In the genomic region with DNA sequence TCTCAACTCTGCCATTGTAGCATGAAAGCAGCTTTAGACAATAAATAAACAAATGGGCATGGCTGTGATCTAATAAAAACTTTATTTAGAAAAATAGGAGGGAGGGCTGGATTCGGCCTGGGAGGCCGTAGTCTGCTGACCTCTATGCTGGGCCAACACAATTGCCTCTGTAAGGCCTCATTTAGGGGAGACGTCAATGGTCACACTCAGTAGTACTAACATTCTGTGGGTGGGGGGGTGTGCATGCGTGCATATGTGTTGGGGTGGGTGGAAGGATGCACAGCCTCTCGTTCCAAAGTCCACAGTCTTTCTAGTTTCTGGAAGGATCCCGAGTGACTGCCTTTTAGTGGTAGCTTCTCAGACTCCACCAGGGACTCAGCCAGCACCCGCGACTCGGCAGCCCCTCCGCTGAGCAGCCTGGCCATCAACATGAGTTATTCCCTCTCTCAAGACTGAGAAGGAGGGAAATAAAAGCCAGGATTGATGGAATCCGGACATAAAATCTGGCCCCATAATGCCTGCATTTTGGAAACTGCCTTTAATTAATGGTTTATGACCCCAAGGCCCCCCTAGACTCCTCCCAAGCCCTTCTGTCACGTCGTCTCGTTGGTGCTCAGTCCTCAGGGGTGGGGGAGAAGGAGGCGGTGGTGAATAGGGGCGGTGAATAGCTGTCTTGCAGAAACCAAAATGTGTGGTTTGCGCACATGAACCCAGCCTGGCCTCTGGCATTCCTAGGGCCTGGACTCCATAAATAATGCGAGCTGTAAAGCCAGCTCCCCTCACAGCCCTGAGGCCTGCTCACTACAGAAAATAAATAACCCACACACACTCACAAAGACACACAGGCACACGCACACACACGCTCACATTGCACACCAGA, we compare ENCODE assay signal across 14 cellular contexts.
A peak's percentile ranks its signal among the peaks of the same experiment; 100 is the strongest.
DNase-seq lines count a peak whose midpoint lies in the region; ATAC-seq and TF ChIP-seq lines count a peak whose summit lies in the region.
"Had no signal": no experiment of that assay in that cellular context is flagged by ENCODE, and none has a peak within 500 bp of the region (broad histone marks: within the 10 kb centered on the region; RNA-seq: fewer than 3 reads in every experiment).

No MANE protein-coding gene starts in this region.

- no peak overlapping the region for H2BK12ac ChIP-seq in neuronal stem cell (ENCODE audit: low read length)

- no peaks in the 10 kb centered on the region for H3K9me3 ChIP-seq in left ventricle myocardium inferior (replicated peaks)
- H3K9me3 ChIP-seq in neuronal stem cell (replicated peaks in 1 of 2; ENCODE audit: control insufficient read depth in 2 of 2, insufficient read depth in 1 of 2, low read depth in 1 of 2, low read length in 2 of 2): no peaks in the 10 kb centered on the region
- H3K9me3 ChIP-seq in vagina: no peaks in the 10 kb centered on the region
- H3K9me3 ChIP-seq in gastrocnemius medialis: no peaks in the 10 kb centered on the region
- H3K9me3 ChIP-seq: MG63, right lobe of liver had no signal

- TF ChIP-seq CTCF in left ventricle myocardium inferior (IDR thresholded peaks at IDR 0.05; ENCODE audit: borderline replicate concordance): no peak
- no peak for TF ChIP-seq CTCF in fibroblast of villous mesenchyme (IDR thresholded peaks at IDR 0.05; ENCODE audit: insufficient read depth, low read depth, low read length)
- no peak for TF ChIP-seq CTCF in vagina (IDR thresholded peaks at IDR 0.05)
- no peak for TF ChIP-seq CTCF in gastrocnemius medialis (IDR thresholded peaks at IDR 0.05 in 4 of 5, conservative IDR thresholded peaks at IDR 0.05 in 1 of 5)

- no peak overlapping the region for H3K18ac ChIP-seq in neuronal stem cell (ENCODE audit: low read length)

- H3K36me3 ChIP-seq in left ventricle myocardium inferior: no peaks in the 10 kb centered on the region
- H3K36me3 ChIP-seq in neuronal stem cell (replicated peaks in 1 of 2; ENCODE audit: control insufficient read depth in 2 of 2, insufficient read depth in 2 of 2, low read length in 2 of 2): no peaks in the 10 kb centered on the region
- no peaks in the 10 kb centered on the region for H3K36me3 ChIP-seq in vagina
- no peaks in the 10 kb centered on the region for H3K36me3 ChIP-seq in gastrocnemius medialis
- H3K36me3 ChIP-seq: MG63, right lobe of liver had no signal

- H3K27me3 ChIP-seq in left ventricle myocardium inferior (ENCODE audit: low read depth) (no peaks in the 10 kb centered on the region), neuronal stem cell (ENCODE audit: control insufficient read depth in 3 of 3, insufficient read depth in 3 of 3, low read depth in 1 of 3, low read length in 3 of 3) (no peaks in the 10 kb centered on the region), vagina (no peaks in the 10 kb centered on the region), gastrocnemius medialis (no peaks in the 10 kb centered on the region)
- H3K27me3 ChIP-seq: MG63, right lobe of liver had no signal

- TF ChIP-seq POLR2A in vagina (IDR thresholded peaks at IDR 0.05) (no peak), gastrocnemius medialis (IDR thresholded peaks at IDR 0.05) (no peak)

- no peak overlapping the region for H3K4me2 ChIP-seq in neuronal stem cell (ENCODE audit: insufficient read depth, low read length, poor library complexity, severe bottlenecking)

- H3K14ac ChIP-seq in neuronal stem cell (ENCODE audit: low read length): no peak overlapping the region

- intact Hi-C loops in left ventricle myocardium superior (cut with micrococcal nuclease) (no loop called here), left ventricle myocardium inferior (cut with micrococcal nuclease) (no loop called here), vagina (cut with DNase I) (no loop called here), gastrocnemius medialis (cut with DNase I; ENCODE audit: low total_unique reads) (no loop called here)

- H2BK15ac ChIP-seq in neuronal stem cell (ENCODE audit: low read length): no peak overlapping the region

- H2BK5ac ChIP-seq in neuronal stem cell (ENCODE audit: low read length): no peak overlapping the region

- H3K23ac ChIP-seq in neuronal stem cell (ENCODE audit: low read depth, low read length, poor library complexity): no peak overlapping the region

- H2AK5ac ChIP-seq in neuronal stem cell (ENCODE audit: low read depth, low read length): peak overlapping the region; percentile 19

- H3K27ac ChIP-seq in left ventricle myocardium inferior (replicated peaks) (no peak overlapping the region), neuronal stem cell (replicated peaks; ENCODE audit: low read length) (no peak overlapping the region), vagina (peak overlapping the region; percentile 86), gastrocnemius medialis (no peak overlapping the region)
- H3K27ac ChIP-seq: right lobe of liver had no signal

- H2BK120ac ChIP-seq in neuronal stem cell (ENCODE audit: low read depth, low read length): no peak overlapping the region

- peak; percentile 7 for DNase-seq in left ventricle myocardium superior
- DNase-seq in left ventricle myocardium inferior: no peak
- DNase-seq in fibroblast of villous mesenchyme (ENCODE audit: low read depth): peak; percentile 76
- DNase-seq in neuronal stem cell (ENCODE audit: low spot score): no peak
- no peak for DNase-seq in vagina (ENCODE audit: extremely low spot score in 2 of 2)
- DNase-seq in gastrocnemius medialis: no peak
- DNase-seq in putamen (ENCODE audit: low spot score): no peak
- DNase-seq in activated T-cell treated with anti-CD3 and anti-CD28 coated beads, Interleukin-2, amount 50 U/mL, for 1 hour: no peak
- DNase-seq: activated CD4-positive, CD25-positive, alpha-beta regulatory T cell treated with anti-CD3 and anti-CD28 coated beads, Interleukin-2, amount 50 U/mL, for 72 hours; activated T-cell treated with anti-CD3 and anti-CD28 coated beads, Interleukin-2, amount 50 U/mL, for 72 hours; H7; MG63; right lobe of liver had no signal

- peak overlapping the region; percentile 30 for H3K4ac ChIP-seq in neuronal stem cell (ENCODE audit: low read length)

- H2AFZ ChIP-seq in neuronal stem cell (ENCODE audit: low read length): peak overlapping the region; percentile 65

- H3K79me1 ChIP-seq in neuronal stem cell (ENCODE audit: low read depth, low read length): no peaks in the 10 kb centered on the region

- H4K8ac ChIP-seq in neuronal stem cell (ENCODE audit: low read depth, low read length): no peak overlapping the region

- WGBS in neuronal stem cell (ENCODE audit: extremely low coverage in 2 of 2, insufficient read length in 2 of 2, insufficient replicate concordance in 1 of 2), 2 donors: no CpG with 5 or more reads among the region's 20 CpGs

- ATAC-seq in left ventricle myocardium superior (no peak), gastrocnemius medialis (no peak)
- ATAC-seq: activated T-cell treated with anti-CD3 and anti-CD28 coated beads, Interleukin-2, amount 50 U/mL, for 72 hours; GM12878 had no signal

- in situ Hi-C loops in gastrocnemius medialis (cut with MboI; ENCODE audit: low sequenced_read_pairs in 4 of 4): no loop called here

- peaks cover 5% of the 10 kb centered on the region for H3K4me1 ChIP-seq in left ventricle myocardium inferior
- H3K4me1 ChIP-seq in neuronal stem cell (ENCODE audit: control insufficient read depth in 2 of 2, insufficient read depth in 1 of 2, low read depth in 1 of 2, low read length in 2 of 2): peaks cover 17 to 45% of the 10 kb centered on the region in 2 donors
- peaks cover 37% of the 10 kb centered on the region for H3K4me1 ChIP-seq in vagina
- H3K4me1 ChIP-seq in gastrocnemius medialis: no peaks in the 10 kb centered on the region
- H3K4me1 ChIP-seq: right lobe of liver had no signal

- no peak overlapping the region for H3K9ac ChIP-seq in neuronal stem cell (ENCODE audit: low read depth, low read length, poor library complexity)

- H4K91ac ChIP-seq in neuronal stem cell (ENCODE audit: low read depth, low read length, poor library complexity): no peak overlapping the region

- no peak overlapping the region for H3K4me3 ChIP-seq in left ventricle myocardium inferior
- no peak overlapping the region for H3K4me3 ChIP-seq in fibroblast of villous mesenchyme (ENCODE audit: low read depth, low read length)
- H3K4me3 ChIP-seq in neuronal stem cell (ENCODE audit: low read length in 2 of 2): peak overlapping the region in 1 of 2 donors; percentile 11
- no peak overlapping the region for H3K4me3 ChIP-seq in vagina
- no peak overlapping the region for H3K4me3 ChIP-seq in gastrocnemius medialis
- H3K4me3 ChIP-seq: GM12878, MG63, right lobe of liver had no signal

Comparison
In these comparisons a context has a peak if more than half of its experiments do, and no peak if none do; other contexts are left out.
1. DNase-seq: peak in left ventricle myocardium superior (single experiment) and fibroblast of villous mesenchyme (single experiment); none in left ventricle myocardium inferior (single experiment), neuronal stem cell (single experiment), vagina (0 of 2), gastrocnemius medialis (0 of 2), putamen (single experiment) and activated T-cell treated with anti-CD3 and anti-CD28 coated beads, Interleukin-2, amount 50 U/mL, for 1 hour (single experiment).